ENCODE assay signal across 10 cellular contexts in the genomic region with DNA sequence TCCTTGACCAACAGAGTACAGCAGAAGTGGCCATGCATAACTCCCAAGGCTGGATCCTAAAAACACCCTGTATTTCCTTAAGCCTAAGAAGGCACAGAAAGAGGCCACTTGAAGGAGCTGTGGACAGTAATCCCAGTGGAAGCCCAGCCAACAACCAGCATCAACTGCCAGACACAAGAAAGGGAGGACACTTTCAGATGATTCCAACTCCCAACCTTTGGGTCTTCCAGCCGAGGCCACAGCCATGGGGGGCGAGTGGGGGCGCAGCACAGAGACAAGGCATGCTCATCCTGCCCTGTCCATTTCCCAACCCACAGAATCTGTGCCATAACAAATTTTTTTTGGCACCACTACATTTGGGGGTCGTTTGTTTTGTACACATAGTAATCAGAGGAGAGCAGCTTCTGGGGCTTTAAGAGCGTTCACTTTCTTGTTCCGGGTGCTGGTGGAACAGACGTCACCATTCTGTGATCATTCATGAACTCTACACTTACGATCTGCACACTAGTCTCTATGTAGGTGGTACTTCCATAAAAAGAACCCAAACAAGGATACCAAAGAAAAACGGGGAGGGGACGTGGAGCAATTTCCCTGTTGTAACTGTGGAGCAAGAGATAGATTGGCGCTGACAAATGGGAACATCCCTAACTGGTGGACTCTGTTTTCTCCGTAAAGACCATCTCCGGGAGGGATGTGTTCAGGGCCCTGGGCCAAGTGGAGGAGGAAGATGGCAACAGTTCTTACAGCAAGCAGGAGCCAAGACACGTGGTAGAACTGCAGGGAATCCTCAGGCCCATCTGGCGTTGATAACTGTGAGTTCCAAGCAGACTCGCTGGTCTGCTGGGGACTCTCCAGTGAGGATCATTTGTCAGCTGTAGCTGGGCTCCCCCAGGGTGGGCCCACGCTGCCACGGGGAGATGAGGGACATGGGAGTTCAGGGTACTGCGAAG. TPM values are rescaled to one million over a fixed set of nuclear protein-coding genes. Genes with fewer than 3 reads are reported as not detected.
DNase-seq lines count a peak whose midpoint lies in the region; ATAC-seq and TF ChIP-seq lines count a peak whose summit lies in the region.
"Had no signal": no experiment of that assay in that cellular context is flagged by ENCODE, and none has a peak within 500 bp of the region (broad histone marks: within the 10 kb centered on the region; RNA-seq: fewer than 3 reads in every experiment).

No MANE protein-coding gene starts in this region.

- H3K36me3 Mint-ChIP-seq in CD14-positive monocyte, result no peaks in the 10 kb centered on the region
- H3K36me3 Mint-ChIP-seq in effector memory CD8-positive, alpha-beta T cell (ENCODE audit: insufficient read depth), result no peaks in the 10 kb centered on the region
- H3K36me3 Mint-ChIP-seq: IgD-negative memory B cell had no signal

- H3K27ac ChIP-seq in WERI-Rb-1 (peak overlapping the region; percentile 59), prostate gland (peak overlapping the region; percentile 17 to 26), PC-9 (no peak overlapping the region)

- POLR2A ChIA-PET in PC-9 (lab: Charles Lee; ENCODE audit: unreplicated experiment), result interaction anchor here (0.5 kb wide), 2 partner anchors 52 to 1034 kb away, joined by 4 read pairs; no protein-coding TSS in a partner anchor

- H3K9me3 Mint-ChIP-seq in CD14-positive monocyte, result peaks cover 0 to 6% (median 0%) of the 10 kb centered on the region in 7 donors
- no peaks in the 10 kb centered on the region for H3K9me3 Mint-ChIP-seq in effector memory CD8-positive, alpha-beta T cell
- H3K9me3 Mint-ChIP-seq: activated CD4-positive, alpha-beta T cell treated with anti-CD3 and anti-CD28 coated beads, Interleukin-2, amount 10 ng/mL, durations not matched to agents 24 days and 14 days; IgD-negative memory B cell had no signal

- no peaks in the 10 kb centered on the region for H3K27me3 ChIP-seq in WERI-Rb-1 (ENCODE audit: insufficient read depth, low read depth, severe bottlenecking)
- H3K27me3 ChIP-seq in prostate gland (replicated peaks; ENCODE audit: insufficient read depth), result no peaks in the 10 kb centered on the region
- no peaks in the 10 kb centered on the region for H3K27me3 ChIP-seq in PC-9 (ENCODE audit: insufficient read depth, low read depth)

- TF ChIP-seq CTCF in WERI-Rb-1 (IDR thresholded peaks at IDR 0.05; ENCODE audit: low read depth, low read length), result no peak
- TF ChIP-seq CTCF in prostate gland (IDR thresholded peaks at IDR 0.05), result no peak
- TF ChIP-seq CTCF in PC-9 (conservative IDR thresholded peaks at IDR 0.05), result no peak
- no peak for TF ChIP-seq CTCF in CD14-positive monocyte (IDR thresholded peaks at IDR 0.05)

- no peak overlapping the region for H2AFZ ChIP-seq in PC-9

- DNase-seq in D341Med (ENCODE audit: low spot score), result peak; percentile 38
- DNase-seq in WERI-Rb-1, result peak; percentile 64
- peak; percentile 26 for DNase-seq in globus pallidus (ENCODE audit: low spot score)
- DNase-seq in prostate gland (ENCODE audit: low spot score), result peak; percentile 56
- DNase-seq in PC-9, result no peak
- DNase-seq in erythroblast (lab: John Stamatoyannopoulos, UW), result no peak
- DNase-seq in CD14-positive monocyte (ENCODE audit: low spot score), result no peak
- DNase-seq in effector memory CD8-positive, alpha-beta T cell, result no peak
- DNase-seq: activated CD4-positive, alpha-beta T cell treated with anti-CD3 and anti-CD28 coated beads, Interleukin-2, amount 10 ng/mL, durations not matched to agents 24 days and 14 days had no signal

- no peak overlapping the region for H3K4me3 Mint-ChIP-seq in CD14-positive monocyte
- no peak overlapping the region for H3K4me3 Mint-ChIP-seq in effector memory CD8-positive, alpha-beta T cell
- H3K4me3 Mint-ChIP-seq: activated CD4-positive, alpha-beta T cell treated with anti-CD3 and anti-CD28 coated beads, Interleukin-2, amount 10 ng/mL, durations not matched to agents 24 days and 14 days had no signal

- no peak overlapping the region for H3K4me2 ChIP-seq in PC-9

- peaks cover 16% of the 10 kb centered on the region; the same call in 1 of the 2 replicates for H3F3A ChIP-seq in PC-9 (ENCODE audit: insufficient read depth, low read depth)

- intact Hi-C loops in prostate gland (cut with DNase I), result loop anchor here (5.0 to 10.0 kb wide), 4 partner anchors 262 to 582 kb away; no protein-coding TSS in a partner anchor
- intact Hi-C loops in PC-9 (cut with micrococcal nuclease; ENCODE audit: unreplicated experiment), result loop anchor here (5.0 to 10.0 kb wide), 3 partner anchors 499 to 1022 kb away; no protein-coding TSS in a partner anchor
- intact Hi-C loops in CD14-positive monocyte (cut with micrococcal nuclease), result loop anchor here in 1 of 2 donors (5.0 to 10.0 kb wide), 3 partner anchors 389 to 592 kb away; no protein-coding TSS in a partner anchor

- H3K79me2 ChIP-seq in PC-9 (ENCODE audit: low read depth), result no peaks in the 10 kb centered on the region

- H4K20me1 ChIP-seq in PC-9 (ENCODE audit: insufficient read depth), result no peaks in the 10 kb centered on the region

- BruUV-seq in PC-9 (replicated peaks; lab: Mats Ljungman, UMichigan), result no TSS peak

- H3K27ac Mint-ChIP-seq in CD14-positive monocyte, result peak overlapping the region in 1 of 7 donors; percentile 64
- H3K27ac Mint-ChIP-seq in effector memory CD8-positive, alpha-beta T cell, result no peak overlapping the region
- H3K27ac Mint-ChIP-seq: activated CD4-positive, alpha-beta T cell treated with anti-CD3 and anti-CD28 coated beads, Interleukin-2, amount 10 ng/mL, durations not matched to agents 24 days and 14 days; IgD-negative memory B cell had no signal

- peaks cover 0 to 10% (median 3%) of the 10 kb centered on the region in 3 donors for H3K27me3 Mint-ChIP-seq in CD14-positive monocyte (ENCODE audit: low read depth in 3 of 3)
- peaks cover 20 to 44% of the 10 kb centered on the region in 2 donors for H3K27me3 Mint-ChIP-seq in effector memory CD8-positive, alpha-beta T cell

- H3K9me3 ChIP-seq in WERI-Rb-1 (ENCODE audit: severe bottlenecking) (no peaks in the 10 kb centered on the region), prostate gland (no peaks in the 10 kb centered on the region), PC-9 (ENCODE audit: insufficient read depth, low read depth) (no peaks in the 10 kb centered on the region)

- H3K4me1 ChIP-seq in prostate gland (replicated peaks), result no peaks in the 10 kb centered on the region
- H3K4me1 ChIP-seq in PC-9 (replicated peaks; ENCODE audit: insufficient read depth), result peaks cover 25% of the 10 kb centered on the region

- 25% methylated on average over 19 of the region's 19 CpGs for WGBS in prostate gland

- TF ChIP-seq POLR2A in prostate gland (IDR thresholded peaks at IDR 0.05) (no peak), erythroblast (IDR thresholded peaks at IDR 0.05; ENCODE audit: low read length) (no peak)

- H3K36me3 ChIP-seq in WERI-Rb-1 (no peaks in the 10 kb centered on the region), prostate gland (no peaks in the 10 kb centered on the region), PC-9 (ENCODE audit: low read depth) (no peaks in the 10 kb centered on the region)

- no peaks in the 10 kb centered on the region for H3K9me2 ChIP-seq in PC-9 (ENCODE audit: insufficient read depth)

- ATAC-seq in effector memory CD8-positive, alpha-beta T cell (replicated peaks), result no peak

- CTCF ChIA-PET in PC-9 (lab: Charles Lee), result interaction anchor here (0.6 kb wide), 2 partner anchors 568 to 640 kb away, joined by 4 to 7 read pairs; no protein-coding TSS in a partner anchor

- H3K4me3 ChIP-seq in WERI-Rb-1 (ENCODE audit: low read depth, low read length) (no peak overlapping the region), prostate gland (no peak overlapping the region), PC-9 (no peak overlapping the region)

- peaks cover 42% of the 10 kb centered on the region for H3K4me1 Mint-ChIP-seq in CD14-positive monocyte
- H3K4me1 Mint-ChIP-seq in effector memory CD8-positive, alpha-beta T cell (ENCODE audit: low read depth in 2 of 2), result no peaks in the 10 kb centered on the region

RNA-seq across cellular contexts. Expression of a gene that starts 5.9 kb away (rescaled TPM):
- total RNA-seq in prostate gland, result 10 to 100 TPM in 1 of 2 donors, 1 to 10 TPM in 1; 4.6 to 12.7 TPM
- 24.1 and 35.7 TPM in 2 replicates for total RNA-seq in PC-9 (2021)
- polyA plus RNA-seq in CD14-positive monocyte, result 10 to 100 TPM; 16.6 to 28.4 TPM

Comparison
In these comparisons a context has a peak if more than half of its experiments do, and no peak if none do; other contexts are left out.
1. DNase-seq: peak in D341Med (single experiment), WERI-Rb-1 (single experiment), globus pallidus (single experiment) and prostate gland (single experiment); none in PC-9 (0 of 2), erythroblast (0 of 2), CD14-positive monocyte (single experiment) and effector memory CD8-positive, alpha-beta T cell (0 of 3).